In genomic region chr16:2033057-2033911, GRCh38 we compare ENCODE assay signal across 1 cellular context.
A peak's percentile ranks its signal among the peaks of the same experiment; 100 is the strongest.
TF ChIP-seq lines count a peak whose summit lies in the region.

No MANE protein-coding gene starts in this region.

TF ChIP-seq in HepG2, 621 proteins besides CTCF, POLR2A, EP300 and RAD21 (continued from another document and continues in another):
- TF ChIP-seq ZNF142 (CRISPR knock-in tag; IDR thresholded peaks at IDR 0.05) (0 out of 2 replicates have a peak, but pooled peaks have one; percentile 4), ZBTB14 (CRISPR knock-in tag; IDR thresholded peaks at IDR 0.05) (no peak), CSRNP1 (CRISPR knock-in tag; IDR thresholded peaks at IDR 0.05) (peak; percentile 39; the same call in 1 of the 2 replicates), KMT2B (CRISPR knock-in tag; IDR thresholded peaks at IDR 0.05) (no peak), ZNF382 (CRISPR knock-in tag; IDR thresholded peaks at IDR 0.05; ENCODE audit: borderline replicate concordance) (no peak), DMAP1 (CRISPR knock-in tag; IDR thresholded peaks at IDR 0.05) (no peak), ZHX1 (CRISPR knock-in tag; IDR thresholded peaks at IDR 0.05; ENCODE audit: low read depth) (no peak), NFATC3 (CRISPR knock-in tag; IDR thresholded peaks at IDR 0.05) (no peak), ZNF605 (CRISPR knock-in tag; IDR thresholded peaks at IDR 0.05) (0 out of 2 replicates have a peak, but pooled peaks have one; percentile 17), E2F2 (CRISPR knock-in tag; IDR thresholded peaks at IDR 0.05; ENCODE audit: borderline replicate concordance) (no peak), ZNF263 (CRISPR knock-in tag; IDR thresholded peaks at IDR 0.05) (peak; percentile 44; the same call in 1 of the 2 replicates), GABPA (IDR thresholded peaks at IDR 0.05; ENCODE audit: low read depth, low read length) (no peak), GABPA (CRISPR knock-in tag; IDR thresholded peaks at IDR 0.05; ENCODE audit: low read depth) (peak; percentile 14; the same call in 1 of the 2 replicates), SALL1 (CRISPR knock-in tag; IDR thresholded peaks at IDR 0.05) (peak; percentile 59), MEF2D (CRISPR knock-in tag; IDR thresholded peaks at IDR 0.05) (no peak), ZNF207 (IDR thresholded peaks at IDR 0.05; ENCODE audit: borderline replicate concordance) (no peak), SATB2 (CRISPR knock-in tag; IDR thresholded peaks at IDR 0.05) (no peak), ZBED4 (CRISPR knock-in tag; IDR thresholded peaks at IDR 0.05; ENCODE audit: borderline replicate concordance) (0 out of 2 replicates have a peak, but pooled peaks have one; percentile 24), JUNB (CRISPR knock-in tag; IDR thresholded peaks at IDR 0.05; ENCODE audit: borderline replicate concordance) (no peak), ZFX (CRISPR knock-in tag; IDR thresholded peaks at IDR 0.05; ENCODE audit: low read depth) (peak; percentile 54), HOXA3 (CRISPR knock-in tag; IDR thresholded peaks at IDR 0.05) (peak; percentile 13; the same call in 1 of the 2 replicates), ZSCAN5A (CRISPR knock-in tag; IDR thresholded peaks at IDR 0.05; ENCODE audit: borderline replicate concordance) (peak; percentile 37; the same call in 1 of the 2 replicates), ZNF839 (CRISPR knock-in tag; IDR thresholded peaks at IDR 0.05; ENCODE audit: borderline replicate concordance) (no peak), ZNF296 (CRISPR knock-in tag; conservative IDR thresholded peaks at IDR 0.05) (no peak), SCMH1 (CRISPR knock-in tag; IDR thresholded peaks at IDR 0.05; ENCODE audit: borderline replicate concordance) (no peak), ZNF670 (CRISPR knock-in tag; IDR thresholded peaks at IDR 0.05; ENCODE audit: borderline replicate concordance) (no peak), ZBTB7B (CRISPR knock-in tag; IDR thresholded peaks at IDR 0.05) (peak; percentile 80; the same call in 1 of the 2 replicates), MAF1 (CRISPR knock-in tag; IDR thresholded peaks at IDR 0.05; ENCODE audit: borderline replicate concordance) (no peak), ATF7-NPFF (CRISPR knock-in tag; IDR thresholded peaks at IDR 0.05; ENCODE audit: low read depth) (no peak), ZFAT (CRISPR knock-in tag; conservative IDR thresholded peaks at IDR 0.05) (no peak), RXRB (CRISPR knock-in tag; IDR thresholded peaks at IDR 0.05; ENCODE audit: borderline replicate concordance) (no peak), ZNF124 (CRISPR knock-in tag; IDR thresholded peaks at IDR 0.05) (no peak), ZBTB39 (CRISPR knock-in tag; IDR thresholded peaks at IDR 0.05) (0 out of 2 replicates have a peak, but pooled peaks have one; percentile 5), MAFF (IDR thresholded peaks at IDR 0.05; ENCODE audit: low read depth, low read length) (no peak), GATA4 (IDR thresholded peaks at IDR 0.05; ENCODE audit: borderline replicate concordance, low read depth) (no peak), ZNF503 (CRISPR knock-in tag; IDR thresholded peaks at IDR 0.05) (no peak)
